14 cellular contexts compared by ENCODE assay signal in the genomic region with DNA sequence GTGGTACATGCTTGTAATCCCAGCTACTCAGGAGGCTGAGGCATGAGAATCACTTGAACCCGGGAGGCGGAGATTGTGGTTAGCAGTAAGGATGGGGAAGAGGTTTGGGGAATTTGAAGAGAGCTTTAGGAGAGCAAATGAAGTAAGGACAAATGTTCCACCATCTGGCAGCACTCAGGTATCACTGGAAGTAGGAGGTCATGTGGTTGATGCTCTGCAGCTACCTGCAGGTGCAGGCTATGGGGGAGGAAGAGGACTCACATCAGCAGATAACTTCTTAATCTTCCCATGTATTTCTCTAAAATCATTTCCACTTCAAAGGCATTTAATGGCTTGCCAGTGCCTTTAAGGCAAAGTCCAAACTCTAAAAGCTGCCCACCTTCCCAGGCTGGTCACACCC. TPM values are rescaled to one million over a fixed set of nuclear protein-coding genes. Genes with fewer than 3 reads are reported as not detected.
A peak's percentile ranks its signal among the peaks of the same experiment; 100 is the strongest.
DNase-seq lines count a peak whose midpoint lies in the region; ATAC-seq and TF ChIP-seq lines count a peak whose summit lies in the region.
"Had no signal": no experiment of that assay in that cellular context is flagged by ENCODE, and none has a peak within 500 bp of the region (broad histone marks: within the 10 kb centered on the region; RNA-seq: fewer than 3 reads in every experiment).

No MANE protein-coding gene starts in this region.

- peak overlapping the region; percentile 62 for H3K27ac Mint-ChIP-seq in Caco-2 (ENCODE audit: unreplicated experiment)
- H3K27ac Mint-ChIP-seq in CD4-positive, alpha-beta T cell, result no peak overlapping the region

- H3K36me3 ChIP-seq in Caco-2 (ENCODE audit: control insufficient read depth, insufficient read depth, low read length), result peaks cover 1% of the 10 kb centered on the region; the same call in 1 of the 2 replicates
- H3K36me3 ChIP-seq: MG63 had no signal

- H3K4me3 Mint-ChIP-seq in Caco-2 (ENCODE audit: unreplicated experiment), result no peak overlapping the region
- no peak overlapping the region for H3K4me3 Mint-ChIP-seq in CD4-positive, alpha-beta T cell

- peaks cover 47% of the 10 kb centered on the region for H3K4me1 Mint-ChIP-seq in Caco-2 (ENCODE audit: low read depth, unreplicated experiment)
- H3K4me1 Mint-ChIP-seq in CD4-positive, alpha-beta T cell (ENCODE audit: low read depth), result no peaks in the 10 kb centered on the region

- H3K36me3 Mint-ChIP-seq in Caco-2 (ENCODE audit: insufficient read depth, unreplicated experiment), result no peaks in the 10 kb centered on the region
- no peaks in the 10 kb centered on the region for H3K36me3 Mint-ChIP-seq in CD4-positive, alpha-beta T cell (ENCODE audit: low read depth)

- H3K27me3 Mint-ChIP-seq in Caco-2 (ENCODE audit: insufficient read depth, unreplicated experiment), result no peaks in the 10 kb centered on the region
- H3K27me3 Mint-ChIP-seq in CD4-positive, alpha-beta T cell, result no peaks in the 10 kb centered on the region

- peaks cover 56% of the 10 kb centered on the region for H3K4me1 ChIP-seq in Caco-2

- peak; percentile 53 for ATAC-seq in left colon
- ATAC-seq in CD4-positive, alpha-beta T cell (ENCODE audit: poor library complexity), result no peak

- DNase-seq in Caco-2, result peak in 1 of 2 experiments; percentile 55
- DNase-seq in DMS79 treated with DMSO at 0.1 percent for 48 hours (lab: John Stamatoyannopoulos, UW), result peak; percentile 75
- peak; percentile 64 for DNase-seq in NCI-H524 treated with DMSO at 0.1 percent for 48 hours (lab: John Stamatoyannopoulos, UW)
- no peak for DNase-seq in left colon
- no peak for DNase-seq in CD4-positive, alpha-beta T cell
- DNase-seq in stimulated activated CD8-positive, alpha-beta memory T cell treated with anti-CD3 and anti-CD28 coated beads, Interleukin-4, amount 100 ng/mL, for 48 hours, result no peak
- DNase-seq in NCI-H510A treated with DMSO at 0.1 percent for 48 hours (lab: John Stamatoyannopoulos, UW), result no peak
- DNase-seq: DMS 273 treated with DMSO at 0.1 percent for 48 hours, H7, MG63, NCI-H1105, NCI-H1694 treated with DMSO at 0.1 percent for 48 hours, NCI-H774 had no signal

- intact Hi-C loops in Caco-2 (cut with micrococcal nuclease; ENCODE audit: unreplicated experiment) (loop anchor here (1.0 kb wide), 2 partner anchors 33 to 231 kb away; no protein-coding TSS in a partner anchor), left colon (cut with DNase I, micrococcal nuclease) (no loop called here)
- intact Hi-C loops in CD4-positive, alpha-beta T cell (cut with DNase I, micrococcal nuclease), result no loop called here

- H3K27me3 ChIP-seq in Caco-2 (replicated peaks; ENCODE audit: control insufficient read depth, insufficient read depth, low read length), result no peaks in the 10 kb centered on the region
- H3K27me3 ChIP-seq in CD4-positive, alpha-beta T cell (ENCODE audit: control insufficient read depth, insufficient read depth, low read length), result no peaks in the 10 kb centered on the region

- no peak overlapping the region for H3K4me3 ChIP-seq in Caco-2 (ENCODE audit: low read depth, low read length)
- H3K4me3 ChIP-seq: MG63 had no signal

- no peak for TF ChIP-seq CTCF in Caco-2 (IDR thresholded peaks at IDR 0.05; ENCODE audit: insufficient read depth in 1 of 2, low read depth in 1 of 2, low read length in 1 of 2, severe bottlenecking in 1 of 2, unreplicated experiment in 1 of 2)
- TF ChIP-seq CTCF in CD4-positive, alpha-beta T cell (IDR thresholded peaks at IDR 0.05), result no peak

- no peak overlapping the region for H3K27ac ChIP-seq in CD4-positive, alpha-beta T cell (ENCODE audit: low read depth, low read length)

- H3K9me3 ChIP-seq in Caco-2, result 0 out of 2 replicates have a peak, but pooled peaks cover 4% of the 10 kb centered on the region
- no peaks in the 10 kb centered on the region for H3K9me3 ChIP-seq in CD4-positive, alpha-beta T cell (ENCODE audit: control insufficient read depth, low read length)
- H3K9me3 ChIP-seq: MG63 had no signal

- POLR2A ChIA-PET in Caco-2 (lab: Charles Lee), result interaction anchor here (0.6 kb wide), 1 partner anchor 20 kb away, joined by 3 read pairs; no protein-coding TSS in a partner anchor
- POLR2A ChIA-PET in CD4-positive, alpha-beta T cell (lab: Charles Lee), result no interaction called here

- no TSS peak for BruUV-seq in Caco-2 (replicated peaks; lab: Mats Ljungman, UMichigan)

- no peaks in the 10 kb centered on the region for H3K9me3 Mint-ChIP-seq in Caco-2 (ENCODE audit: unreplicated experiment)
- no peaks in the 10 kb centered on the region for H3K9me3 Mint-ChIP-seq in CD4-positive, alpha-beta T cell

- CTCF ChIA-PET in Caco-2 (lab: Charles Lee), result interaction anchor here (1.4 to 1.8 kb wide), 2 partner anchors 21 to 65 kb away, joined by 3 read pairs; no protein-coding TSS in a partner anchor
- CTCF ChIA-PET in CD4-positive, alpha-beta T cell (lab: Charles Lee), result no interaction called here

RNA-seq across cellular contexts. Expression of a gene that starts 8.0 kb away (rescaled TPM):
- 135 and 144 TPM in 2 replicates for total RNA-seq in Caco-2 (2022)
- 10 to 100 TPM in 1 of 2 donors, 1 to 10 TPM in 1; 3.9 to 16.3 TPM for total RNA-seq in left colon
- 1 to 10 TPM; 1.5 to 1.7 TPM for total RNA-seq in CD4-positive, alpha-beta T cell
- total RNA-seq: H7, RPMI7951 had no signal

RNA-seq across cellular contexts. Expression of a gene that starts 41.9 kb away (rescaled TPM):
- total RNA-seq in Caco-2 (2022), result 0.32 and 0.41 TPM in 2 replicates
- total RNA-seq in left colon, result 1 to 10 TPM; 1.3 to 4.9 TPM
- total RNA-seq in CD4-positive, alpha-beta T cell, result 1 to 10 TPM; 1.4 to 1.8 TPM

Comparison
In these comparisons a context has a peak if more than half of its experiments do, and no peak if none do; other contexts are left out.
1. DNase-seq: peak in DMS79 treated with DMSO at 0.1 percent for 48 hours (single experiment) and NCI-H524 treated with DMSO at 0.1 percent for 48 hours (single experiment); none in left colon (0 of 2), CD4-positive, alpha-beta T cell (0 of 10), stimulated activated CD8-positive, alpha-beta memory T cell treated with anti-CD3 and anti-CD28 coated beads, Interleukin-4, amount 100 ng/mL, for 48 hours (single experiment) and NCI-H510A treated with DMSO at 0.1 percent for 48 hours (single experiment).